In genomic region chr14:49995162-49995561, GRCh38 we compare ENCODE assay signal across 23 cellular contexts.
DNase-seq lines count a peak whose midpoint lies in the region; ATAC-seq and TF ChIP-seq lines count a peak whose summit lies in the region.
"Had no signal": no experiment of that assay in that cellular context is flagged by ENCODE, and none has a peak within 500 bp of the region (broad histone marks: within the 10 kb centered on the region; RNA-seq: fewer than 3 reads in every experiment).

No MANE protein-coding gene starts in this region.

- H4K20me1 ChIP-seq in IMR-90 (ENCODE audit: insufficient read depth, low read length): no peaks in the 10 kb centered on the region
- H4K20me1 ChIP-seq in smooth muscle cell (ENCODE audit: low read depth): no peaks in the 10 kb centered on the region

- peak overlapping the region; percentile 6 for H2AK9ac ChIP-seq in IMR-90 (replicated peaks; ENCODE audit: low read depth, low read length, poor library complexity)

- peak overlapping the region; percentile 48 for H3K23ac ChIP-seq in IMR-90 (ENCODE audit: low read depth, low read length)

- peaks cover 0 to 35% (median 16%) of the 10 kb centered on the region in 12 donors for H3K4me1 ChIP-seq in heart left ventricle
- no peaks in the 10 kb centered on the region for H3K4me1 ChIP-seq in right cardiac atrium (ENCODE audit: control insufficient read depth, insufficient read depth, low read length)
- peaks cover 25% of the 10 kb centered on the region for H3K4me1 ChIP-seq in IMR-90 (ENCODE audit: control insufficient read depth, insufficient read depth, low read length)
- peaks cover 11% of the 10 kb centered on the region for H3K4me1 ChIP-seq in smooth muscle cell (ENCODE audit: low read depth)

- WGBS in heart left ventricle, 4 donors: 61 to 73% (median 69%) methylated on average over 5 of the region's 5 CpGs
- 62% methylated on average over 5 of the region's 5 CpGs for WGBS in right cardiac atrium
- WGBS in IMR-90 (ENCODE audit: extremely low coverage in 2 of 2, insufficient read length in 1 of 2), 2 experiments: 20% methylated on average over 2 of the region's 5 CpGs; no CpG with 5 or more reads in 1 of the 2 experiments
- 8% methylated on average over 5 of the region's 5 CpGs for WGBS in smooth muscle cell (ENCODE audit: low lambda C conversion rate)

- peaks cover 33% of the 10 kb centered on the region for H3F3A ChIP-seq in smooth muscle cell (ENCODE audit: low read depth)

- peak overlapping the region; percentile 67 for H3K18ac ChIP-seq in IMR-90 (ENCODE audit: low read depth, low read length)

- POLR2A ChIA-PET in IMR-90 (lab: Charles Lee; ENCODE audit: unreplicated experiment): no interaction called here

- H3K4ac ChIP-seq in IMR-90 (ENCODE audit: low read depth, low read length): peak overlapping the region; percentile 76

- H3K79me2 ChIP-seq in smooth muscle cell (ENCODE audit: low read depth): no peaks in the 10 kb centered on the region

- peak overlapping the region in 4 of 6 donors; percentile 16 to 73 (median 46) for H3K27ac Mint-ChIP-seq in immature natural killer cell
- H3K27ac Mint-ChIP-seq: activated CD4-positive, alpha-beta memory T cell treated with anti-CD3 and anti-CD28 coated beads for 36 hours; T-helper 2 cell treated with Interferon-gamma antibody and Interleukin-4, amounts not matched to agents 5 μg/mL and 100 μg/mL, for 36 hours had no signal

- ATAC-seq in heart left ventricle (peak in 3 of 4 donors; percentile 4 to 58 (median 33)), right cardiac atrium (no peak), IMR-90 (ENCODE audit: low read depth) (peak; percentile 3; the same call in 1 of the 2 replicates), HG02678 (IDR thresholded peaks at IDR 0.05; ENCODE audit: unreplicated experiment) (no peak)
- ATAC-seq: foreskin keratinocyte, lower lobe of right lung had no signal

- no peak for DNase-seq in heart left ventricle
- no peak for DNase-seq in right cardiac atrium
- peak; percentile 39 for DNase-seq in IMR-90
- no peak for DNase-seq in immature natural killer cell
- no peak for DNase-seq in smooth muscle cell (lab: John Stamatoyannopoulos, UW; ENCODE audit: unreplicated experiment)
- no peak for DNase-seq in SIG-M5 (lab: John Stamatoyannopoulos, UW)
- DNase-seq in DMS53 (lab: John Stamatoyannopoulos, UW): no peak
- DNase-seq: activated CD4-positive, alpha-beta memory T cell treated with anti-CD3 and anti-CD28 coated beads for 36 hours; activated T-cell treated with anti-CD3 and anti-CD28 coated beads for 4 hours; central memory CD4-positive, alpha-beta T cell; foreskin keratinocyte; HCEC 1CT; hippocampal formation; KG1; lower lobe of right lung; NCI-H526; nucleus accumbens; stimulated activated CD8-positive, alpha-beta memory T cell treated with anti-CD3 and anti-CD28 coated beads, Interleukin-4, amount 100 ng/mL, for 48 hours; uterus had no signal

- H3K27ac ChIP-seq in heart left ventricle (peak overlapping the region in 7 of 12 donors; percentile 4 to 73 (median 48)), right cardiac atrium (ENCODE audit: low read length) (no peak overlapping the region), IMR-90 (ENCODE audit: insufficient read depth, low read length) (peak overlapping the region; percentile 20), smooth muscle cell (ENCODE audit: low read depth) (peak overlapping the region; percentile 83)
- H3K27ac ChIP-seq: foreskin keratinocyte, lower lobe of right lung, uterus, VCaP had no signal

- in situ Hi-C loops in IMR-90 (cut with MboI; ENCODE audit: low sequenced_read_pairs): no loop called here

- H2BK20ac ChIP-seq in IMR-90 (ENCODE audit: low read depth, low read length): peak overlapping the region; percentile 75

- H3K9me1 ChIP-seq in IMR-90 (ENCODE audit: insufficient read depth, low read length): peaks cover 25% of the 10 kb centered on the region

- peaks cover under 1 to 9% (median 2%) of the 10 kb centered on the region in 3 donors for H3K27me3 Mint-ChIP-seq in immature natural killer cell (ENCODE audit: low read depth in 3 of 3)
- H3K27me3 Mint-ChIP-seq: activated CD4-positive, alpha-beta memory T cell treated with anti-CD3 and anti-CD28 coated beads for 36 hours had no signal

- H2BK5ac ChIP-seq in IMR-90 (ENCODE audit: low read depth, low read length, poor library complexity, severe bottlenecking): peak overlapping the region; percentile 87

- dilution Hi-C loops in IMR-90 (cut with HindIII; ENCODE audit: low sequenced_read_pairs, unreplicated experiment): loop anchor here (25.0 kb wide), 1 partner anchor 133 kb away; the partner anchor contains the start of gene NEMF

- H3K36me3 Mint-ChIP-seq in immature natural killer cell: no peaks in the 10 kb centered on the region

- peak overlapping the region; percentile 7 for H2AFZ ChIP-seq in IMR-90 (replicated peaks; ENCODE audit: low read length, poor library complexity)
- no peak overlapping the region for H2AFZ ChIP-seq in smooth muscle cell (ENCODE audit: low read depth)

- no TSS peak for BruUV-seq in IMR-90 (replicated peaks; lab: Mats Ljungman, UMichigan)

- H2BK15ac ChIP-seq in IMR-90 (ENCODE audit: low read depth, low read length): peak overlapping the region; percentile 94; the same call in 2 of the 3 replicates

- H3K9me3 ChIP-seq in heart left ventricle (no peaks in the 10 kb centered on the region), right cardiac atrium (ENCODE audit: control insufficient read depth, low read length) (no peaks in the 10 kb centered on the region), IMR-90 (ENCODE audit: control insufficient read depth, insufficient read depth, low read length) (no peaks in the 10 kb centered on the region), smooth muscle cell (replicated peaks; ENCODE audit: low read depth) (no peaks in the 10 kb centered on the region)
- H3K9me3 ChIP-seq: lower lobe of right lung, uterus had no signal

- H4K91ac ChIP-seq in IMR-90 (ENCODE audit: insufficient read depth, low read depth, low read length): peak overlapping the region; percentile 77

- no peaks in the 10 kb centered on the region for H3K36me3 ChIP-seq in heart left ventricle
- no peaks in the 10 kb centered on the region for H3K36me3 ChIP-seq in IMR-90 (ENCODE audit: control insufficient read depth, insufficient read depth, low read length)
- H3K36me3 ChIP-seq in smooth muscle cell (ENCODE audit: low read depth): no peaks in the 10 kb centered on the region
- H3K36me3 ChIP-seq: lower lobe of right lung, uterus had no signal

- H3K56ac ChIP-seq in IMR-90 (ENCODE audit: extremely low read depth, insufficient read depth, low read length): no peak overlapping the region

- H3K27me3 ChIP-seq in heart left ventricle: no peaks in the 10 kb centered on the region
- H3K27me3 ChIP-seq in right cardiac atrium (ENCODE audit: control insufficient read depth, insufficient read depth): no peaks in the 10 kb centered on the region
- no peaks in the 10 kb centered on the region for H3K27me3 ChIP-seq in IMR-90 (ENCODE audit: control insufficient read depth, insufficient read depth, low read length)
- H3K27me3 ChIP-seq in smooth muscle cell (ENCODE audit: low read depth): no peaks in the 10 kb centered on the region
- H3K27me3 ChIP-seq: foreskin keratinocyte, uterus had no signal

- H2BK120ac ChIP-seq in IMR-90 (ENCODE audit: low read depth, low read length): peak overlapping the region; percentile 73; the same call in 1 of the 2 replicates

- TF ChIP-seq POLR2A in heart left ventricle (IDR thresholded peaks at IDR 0.05) (no peak), IMR-90 (IDR thresholded peaks at IDR 0.05; ENCODE audit: low read depth, low read length) (no peak)

- TF ChIP-seq CTCF in heart left ventricle (IDR thresholded peaks at IDR 0.05) (no peak), IMR-90 (conservative IDR thresholded peaks at IDR 0.05; ENCODE audit: low read depth, low read length) (no peak), smooth muscle cell (IDR thresholded peaks at IDR 0.05; ENCODE audit: borderline replicate concordance, insufficient read depth, poor library complexity, severe bottlenecking) (no peak)

- H3K4me2 ChIP-seq in IMR-90 (ENCODE audit: low read depth, low read length) (0 out of 2 replicates have a peak overlapping the region, but pooled peaks have one; percentile 1), smooth muscle cell (peak overlapping the region; percentile 3)

- H3K79me1 ChIP-seq in IMR-90 (ENCODE audit: low read depth in 1 of 2, low read length in 2 of 2): peaks cover 0 to 7% of the 10 kb centered on the region in 2 experiments; a peak in 1 of 4 replicates

- peak overlapping the region; percentile 60 to 77; a peak in 3 of 4 replicates for H4K8ac ChIP-seq in IMR-90 (ENCODE audit: low read depth in 2 of 2, low read length in 2 of 2)

- no peak for TF ChIP-seq RAD21 in IMR-90 (IDR thresholded peaks at IDR 0.05; ENCODE audit: low read length)

- CTCF ChIA-PET in IMR-90 (lab: Yijun Ruan, JAX): no interaction called here

- H3K4me1 Mint-ChIP-seq in immature natural killer cell: peaks cover 38 to 50% of the 10 kb centered on the region in 2 donors

- H4K5ac ChIP-seq in IMR-90 (ENCODE audit: low read depth, low read length): peak overlapping the region; percentile 71; the same call in 1 of the 2 replicates

- intact Hi-C loops in heart left ventricle (cut with DNase I): loop anchor here in 1 of 10 donors (10.0 kb wide), 1 partner anchor 100 kb away; the partner anchor contains the start of gene ARF6
- intact Hi-C loops in right cardiac atrium (cut with DNase I): no loop called here
- intact Hi-C loops in IMR-90 (cut with micrococcal nuclease): no loop called here

- H3K9me3 Mint-ChIP-seq in immature natural killer cell: no peaks in the 10 kb centered on the region
- H3K9me3 Mint-ChIP-seq: activated CD4-positive, alpha-beta memory T cell treated with anti-CD3 and anti-CD28 coated beads for 36 hours; CD14-positive monocyte; T-helper 2 cell treated with Interferon-gamma antibody and Interleukin-4, amounts not matched to agents 5 μg/mL and 100 μg/mL, for 36 hours had no signal

- no peak overlapping the region for H3K4me3 Mint-ChIP-seq in immature natural killer cell
- H3K4me3 Mint-ChIP-seq: activated CD4-positive, alpha-beta memory T cell treated with anti-CD3 and anti-CD28 coated beads for 36 hours; CD14-positive monocyte; T-helper 2 cell treated with Interferon-gamma antibody and Interleukin-4, amounts not matched to agents 5 μg/mL and 100 μg/mL, for 36 hours had no signal

- peak overlapping the region; percentile 90 for H2AK5ac ChIP-seq in IMR-90 (ENCODE audit: low read depth, low read length)

- peak overlapping the region; percentile 72 for H3K14ac ChIP-seq in IMR-90 (replicated peaks; ENCODE audit: low read depth, low read length)

- H3K4me3 ChIP-seq in heart left ventricle (no peak overlapping the region), right cardiac atrium (ENCODE audit: low read length) (no peak overlapping the region), IMR-90 (ENCODE audit: insufficient read depth, low read depth, low read length) (no peak overlapping the region), smooth muscle cell (no peak overlapping the region)
- H3K4me3 ChIP-seq: lower lobe of right lung, uterus had no signal

- H3K9ac ChIP-seq in IMR-90 (ENCODE audit: low read depth, low read length): no peak overlapping the region
- peak overlapping the region; percentile 9 for H3K9ac ChIP-seq in smooth muscle cell (ENCODE audit: low read depth)

Comparison
In these comparisons a context has a peak if more than half of its experiments do, and no peak if none do; other contexts are left out.
1. ATAC-seq: peak in heart left ventricle (3 of 4) and IMR-90 (single experiment); none in right cardiac atrium (0 of 2) and HG02678 (single experiment).